In genomic region chr19:35776102-35776788, GRCh38 we compare ENCODE assay signal across 8 cellular contexts. TPM values are rescaled to one million over a fixed set of nuclear protein-coding genes. Genes with fewer than 3 reads are reported as not detected.
DNase-seq lines count a peak whose midpoint lies in the region; ATAC-seq and TF ChIP-seq lines count a peak whose summit lies in the region.

No MANE protein-coding gene starts in this region.

- TF ChIP-seq CTCF in AG04450 (IDR thresholded peaks at IDR 0.05; ENCODE audit: low read depth, low read length) (no peak), mammary epithelial cell (conservative IDR thresholded peaks at IDR 0.05 in 1 of 2, IDR thresholded peaks at IDR 0.05 in 1 of 2; ENCODE audit: extremely low read depth in 1 of 2, insufficient read depth in 1 of 2, low read depth in 1 of 2, low read length in 2 of 2) (no peak)

- H3K27me3 ChIP-seq in AG04450 (ENCODE audit: control insufficient read depth, insufficient read depth, low read length), result no peaks in the 10 kb centered on the region
- H3K27me3 ChIP-seq in HUES64 (ENCODE audit: insufficient read depth, low read length), result peaks cover 23% of the 10 kb centered on the region
- no peaks in the 10 kb centered on the region for H3K27me3 ChIP-seq in mammary epithelial cell (ENCODE audit: insufficient read depth, low read length)
- no peaks in the 10 kb centered on the region for H3K27me3 ChIP-seq in muscle layer of duodenum (ENCODE audit: low read depth, low read length)

- no peak overlapping the region for H3K9ac ChIP-seq in HUES64 (ENCODE audit: low read depth, low read length)
- H3K9ac ChIP-seq in mammary epithelial cell (ENCODE audit: insufficient read depth, low read length), result no peak overlapping the region

- no TSS peak for BruUV-seq in mammary epithelial cell (replicated peaks; lab: Mats Ljungman, UMichigan)

- no peaks in the 10 kb centered on the region for H3K79me2 ChIP-seq in mammary epithelial cell (ENCODE audit: insufficient read depth, low read length)

- no peaks in the 10 kb centered on the region for H4K20me1 ChIP-seq in mammary epithelial cell (ENCODE audit: insufficient read depth, low read length)

- dilution Hi-C loops in mammary epithelial cell (cut with HindIII; ENCODE audit: low sequenced_read_pairs), result no loop called here

- intact Hi-C loops in mammary epithelial cell (cut with micrococcal nuclease), result no loop called here

- H3K9me3 ChIP-seq in AG04450 (ENCODE audit: control insufficient read depth, insufficient read depth, low read length), result no peaks in the 10 kb centered on the region
- no peaks in the 10 kb centered on the region for H3K9me3 ChIP-seq in HUES64 (ENCODE audit: insufficient read depth, low read depth, low read length)
- no peaks in the 10 kb centered on the region for H3K9me3 ChIP-seq in mammary epithelial cell (replicated peaks; ENCODE audit: insufficient read depth, low read length)
- no peaks in the 10 kb centered on the region for H3K9me3 ChIP-seq in muscle layer of duodenum (ENCODE audit: control insufficient read depth in 1 of 2, low read length in 2 of 2)

- DNase-seq in AG04450 (ENCODE audit: low read depth, low spot score) (no peak), mammary epithelial cell (no peak), erythroblast (lab: John Stamatoyannopoulos, UW) (no peak)

- POLR2A ChIA-PET in AG04450 (lab: Yijun Ruan, JAX), result no interaction called here

- H3K4me2 ChIP-seq in mammary epithelial cell (ENCODE audit: insufficient read depth, low read depth, low read length), result peak overlapping the region; percentile 98

- H3K4me3 ChIP-seq in AG04450 (ENCODE audit: low read depth, low read length), result peak overlapping the region; percentile 72
- peak overlapping the region; percentile 71 for H3K4me3 ChIP-seq in HUES64 (ENCODE audit: low read length)
- peak overlapping the region in 2 of 3 experiments; percentile 35 to 70 for H3K4me3 ChIP-seq in mammary epithelial cell (replicated peaks in 1 of 3; ENCODE audit: insufficient read depth in 1 of 3, low read depth in 2 of 3, low read length in 3 of 3)
- peak overlapping the region; percentile 39 to 66 for H3K4me3 ChIP-seq in muscle layer of duodenum (ENCODE audit: low read depth in 1 of 2, low read length in 2 of 2)

- no peak for ATAC-seq in GM21529 (IDR thresholded peaks at IDR 0.05; ENCODE audit: unreplicated experiment)
- no peak for ATAC-seq in HG03432 (IDR thresholded peaks at IDR 0.05; ENCODE audit: unreplicated experiment)
- ATAC-seq in HG03095 (IDR thresholded peaks at IDR 0.05; ENCODE audit: unreplicated experiment), result no peak

- H3K36me3 ChIP-seq in HUES64 (ENCODE audit: insufficient read depth, low read length), result no peaks in the 10 kb centered on the region
- no peaks in the 10 kb centered on the region for H3K36me3 ChIP-seq in mammary epithelial cell (ENCODE audit: insufficient read depth, low read length)
- H3K36me3 ChIP-seq in muscle layer of duodenum (ENCODE audit: control insufficient read depth in 1 of 2, insufficient read depth in 2 of 2, low read length in 2 of 2), result no peaks in the 10 kb centered on the region

- no peak for TF ChIP-seq POLR2A in erythroblast (IDR thresholded peaks at IDR 0.05; ENCODE audit: low read length)

- H3K27ac ChIP-seq in AG04450 (ENCODE audit: low read depth, low read length) (no peak overlapping the region), HUES64 (ENCODE audit: low read depth, low read length) (no peak overlapping the region), mammary epithelial cell (ENCODE audit: insufficient read depth, low read depth, low read length) (no peak overlapping the region), muscle layer of duodenum (ENCODE audit: low read length) (no peak overlapping the region)

- CTCF ChIA-PET in AG04450 (lab: Charles Lee) (no interaction called here), mammary epithelial cell (lab: Charles Lee; ENCODE audit: low non-redundant PET) (no interaction called here)

- H3K4me1 ChIP-seq in HUES64 (ENCODE audit: insufficient read depth, low read length) (peaks cover 17% of the 10 kb centered on the region), mammary epithelial cell (ENCODE audit: insufficient read depth, low read length) (no peaks in the 10 kb centered on the region), muscle layer of duodenum (ENCODE audit: control insufficient read depth in 1 of 2, insufficient read depth in 2 of 2, low read length in 2 of 2) (peaks cover 4 to 13% of the 10 kb centered on the region in 2 donors)

- peak overlapping the region; percentile 85 for H2AFZ ChIP-seq in mammary epithelial cell (ENCODE audit: low read depth, low read length)

- 46% methylated on average over 13 of the region's 13 CpGs for WGBS in HUES64
- WGBS in mammary epithelial cell (ENCODE audit: low coverage, missing lambda C conversion rate), result 83% methylated on average over 4 of the region's 13 CpGs

- in situ Hi-C loops in mammary epithelial cell (cut with MboI; ENCODE audit: low sequenced_read_pairs in 2 of 2), result no loop called here

RNA-seq across cellular contexts. Expression of gene ARHGAP33, which starts 0.9 kb away (rescaled TPM):
- polyA plus RNA-seq in AG04450 (2011; rRNA removed) (0.82 and 1.2 TPM in 2 replicates), mammary epithelial cell (8.3 TPM)
- 1.5 and 1.8 TPM in 2 replicates for polyA minus RNA-seq in AG04450 (2011; rRNA and poly(A)+ RNA removed)
- polyA plus RNA-seq in HUES64 (2013, experiment 1 of 2), result 13.8 TPM
- 21.2 TPM for polyA plus RNA-seq in HUES64 (2013, experiment 2 of 2)
- total RNA-seq in mammary epithelial cell, result 10 to 100 TPM in 1 of 2 donors, under 1 TPM in 1; 0.33 to 11.6 TPM
- polyA minus RNA-seq in mammary epithelial cell, result not detected

RNA-seq across cellular contexts. Expression of gene PROSER3, which starts 18.3 kb away (rescaled TPM):
- polyA plus RNA-seq in AG04450 (2011; rRNA removed), result 5.2 and 7.1 TPM in 2 replicates
- polyA minus RNA-seq in AG04450 (2011; rRNA and poly(A)+ RNA removed), result 11.4 and 15.4 TPM in 2 replicates
- 13.1 TPM for polyA plus RNA-seq in HUES64 (2013, experiment 1 of 2)
- 21.7 TPM for polyA plus RNA-seq in HUES64 (2013, experiment 2 of 2)
- 10 to 100 TPM in 1 of 2 donors, 1 to 10 TPM in 1; 9.7 to 48.3 TPM for total RNA-seq in mammary epithelial cell
- 21.2 TPM for polyA plus RNA-seq in mammary epithelial cell
- 74.3 TPM for polyA minus RNA-seq in mammary epithelial cell

RNA-seq across cellular contexts. Expression of gene HSPB6, which starts 19.4 kb away (rescaled TPM):
- 31.7 and 46.5 TPM in 2 replicates for polyA plus RNA-seq in AG04450 (2011; rRNA removed)
- polyA minus RNA-seq in AG04450 (2011; rRNA and poly(A)+ RNA removed), result 43.4 and 58.9 TPM in 2 replicates
- polyA plus RNA-seq in HUES64 (2013, experiment 1 of 2), result 0.30 TPM
- 0.63 TPM for polyA plus RNA-seq in HUES64 (2013, experiment 2 of 2)
- not detected for total RNA-seq in mammary epithelial cell
- not detected for polyA plus RNA-seq in mammary epithelial cell
- not detected for polyA minus RNA-seq in mammary epithelial cell

RNA-seq across cellular contexts. Expression of gene LIN37, which starts 27.9 kb away (rescaled TPM):
- polyA plus RNA-seq in AG04450 (2011; rRNA removed) (5.5 and 7.6 TPM in 2 replicates), mammary epithelial cell (12.9 TPM)
- polyA minus RNA-seq in AG04450 (2011; rRNA and poly(A)+ RNA removed), result 14.8 and 14.9 TPM in 2 replicates
- 2.3 TPM for polyA plus RNA-seq in HUES64 (2013, experiment 1 of 2)
- 3.3 TPM for polyA plus RNA-seq in HUES64 (2013, experiment 2 of 2)
- total RNA-seq in mammary epithelial cell, result 10 to 100 TPM; 13.6 to 14.5 TPM
- 89.1 TPM for polyA minus RNA-seq in mammary epithelial cell

RNA-seq across cellular contexts. Expression of gene PSENEN, which starts 30.8 kb away (rescaled TPM):
- polyA plus RNA-seq in AG04450 (2011; rRNA removed) (41.0 and 52.7 TPM in 2 replicates), mammary epithelial cell (33.7 TPM)
- polyA minus RNA-seq in AG04450 (2011; rRNA and poly(A)+ RNA removed), result 23.2 and 25.2 TPM in 2 replicates
- polyA plus RNA-seq in HUES64 (2013, experiment 1 of 2), result 54.2 TPM
- 56.0 TPM for polyA plus RNA-seq in HUES64 (2013, experiment 2 of 2)
- total RNA-seq in mammary epithelial cell, result 10 to 100 TPM in 1 of 2 donors, 1 to 10 TPM in 1; 8.7 to 55.4 TPM
- polyA minus RNA-seq in mammary epithelial cell, result 40.9 TPM

Comparison
In these comparisons a context has a peak if more than half of its experiments do, and no peak if none do; other contexts are left out.
1. RNA of gene HSPB6, which starts 19.4 kb away (polyA plus RNA-seq): 31.7 to 46.5 TPM in AG04450; not detected in mammary epithelial cell (single experiment); every median in the first group is over 10 times any median in the second.
2. Peak in every context shown above with its lines, with median percentiles within 50 percentile points of each other: H3K4me3 ChIP-seq.